Comparison of ENCODE assay signal across 8 cellular contexts in the genomic region with DNA sequence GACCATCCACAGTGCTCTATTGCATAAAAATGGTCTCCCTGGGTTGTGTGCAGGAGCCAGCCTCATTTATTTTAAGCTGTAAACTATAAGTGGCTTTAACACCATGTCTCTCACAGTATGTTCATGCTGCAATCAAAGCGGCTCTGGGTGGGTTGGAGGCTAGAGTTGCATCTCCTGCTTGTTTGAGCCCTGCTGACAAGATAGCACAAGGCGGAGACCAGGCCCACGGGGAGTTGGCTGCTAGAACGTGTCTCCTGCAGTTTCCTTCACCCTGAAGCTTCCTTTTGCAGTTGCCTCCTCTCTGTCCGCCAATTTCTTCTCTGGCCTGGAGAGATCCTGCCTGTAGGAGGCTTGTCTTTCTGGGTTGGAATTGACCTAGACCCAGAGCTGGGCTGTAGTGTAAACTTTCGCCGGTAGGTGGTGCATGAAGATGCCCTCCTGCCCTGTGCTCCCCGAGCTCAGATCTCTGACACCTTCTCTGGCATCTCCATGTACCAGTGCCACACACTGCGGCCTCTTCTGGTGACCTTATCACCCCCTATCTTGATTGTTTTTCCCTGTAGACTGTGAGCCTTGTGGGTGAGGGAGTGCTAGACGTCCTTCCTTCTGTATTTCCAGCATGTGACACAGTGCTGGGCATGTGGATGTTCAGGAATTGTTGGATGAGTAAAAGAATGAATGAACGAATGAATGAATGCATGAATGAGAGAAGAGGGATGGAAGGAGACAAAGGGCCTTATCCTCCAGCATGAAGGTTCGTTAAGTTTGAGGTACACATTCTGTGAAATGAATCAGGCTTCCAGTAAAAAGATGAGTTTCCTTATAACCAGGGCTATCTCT. TPM values are rescaled to one million over a fixed set of nuclear protein-coding genes. Genes with fewer than 3 reads are reported as not detected.
A peak's percentile ranks its signal among the peaks of the same experiment; 100 is the strongest.
DNase-seq lines count a peak whose midpoint lies in the region; ATAC-seq lines count a peak whose summit lies in the region.

No MANE protein-coding gene starts in this region.

- POLR2A ChIA-PET in activated CD8-positive, alpha-beta T cell treated with anti-CD3 and anti-CD28 coated beads, Interleukin-2, amount 10 ng/mL, durations not matched to agents 7 days and 5 days (lab: Charles Lee) = interaction anchor here (1.0 to 1.1 kb wide), 3 partner anchors 25 to 97 kb away, joined by 3 to 4 read pairs (median 4); no protein-coding TSS in a partner anchor

- peak; percentile 77 for ATAC-seq in GM18508 (IDR thresholded peaks at IDR 0.05; ENCODE audit: insufficient read depth, unreplicated experiment)
- ATAC-seq in HG03066 (IDR thresholded peaks at IDR 0.05; ENCODE audit: low read depth, unreplicated experiment) = peak; percentile 92
- peak; percentile 97 for ATAC-seq in activated CD8-positive, alpha-beta T cell treated with anti-CD3 and anti-CD28 coated beads, Interleukin-2, amount 10 ng/mL, durations not matched to agents 7 days and 5 days
- ATAC-seq in effector memory CD8-positive, alpha-beta T cell (replicated peaks) = peak; percentile 95

- H3K27ac Mint-ChIP-seq in activated CD8-positive, alpha-beta T cell treated with anti-CD3 and anti-CD28 coated beads, Interleukin-2, amount 10 ng/mL, durations not matched to agents 7 days and 5 days = no peak overlapping the region
- peak overlapping the region in 1 of 2 donors; percentile 32 for H3K27ac Mint-ChIP-seq in effector memory CD8-positive, alpha-beta T cell

- peak; percentile 85 for DNase-seq in AG08396 (ENCODE audit: low spot score)
- peak; percentile 47 for DNase-seq in NCI-H526 treated with DMSO at 0.1 percent for 48 hours (lab: John Stamatoyannopoulos, UW)
- DNase-seq in activated CD8-positive, alpha-beta T cell treated with anti-CD3 and anti-CD28 coated beads, Interleukin-2, amount 10 ng/mL, durations not matched to agents 7 days and 5 days = peak; percentile 86
- peak; percentile 73 to 80 (median 75) for DNase-seq in effector memory CD8-positive, alpha-beta T cell
- DNase-seq in midbrain (lab: John Stamatoyannopoulos, UW) = peak; percentile 62
- peak; percentile 38 to 60 for DNase-seq in stimulated activated CD8-positive, alpha-beta memory T cell treated with anti-CD3 and anti-CD28 coated beads, Interleukin-7, amount 100 ng/mL, for 1 hour (ENCODE audit: low read depth in 2 of 2)

- no peaks in the 10 kb centered on the region for H3K9me3 Mint-ChIP-seq in activated CD8-positive, alpha-beta T cell treated with anti-CD3 and anti-CD28 coated beads, Interleukin-2, amount 10 ng/mL, durations not matched to agents 7 days and 5 days (ENCODE audit: insufficient read depth)
- H3K9me3 Mint-ChIP-seq in effector memory CD8-positive, alpha-beta T cell = no peaks in the 10 kb centered on the region

- H3K4me3 Mint-ChIP-seq in activated CD8-positive, alpha-beta T cell treated with anti-CD3 and anti-CD28 coated beads, Interleukin-2, amount 10 ng/mL, durations not matched to agents 7 days and 5 days = no peak overlapping the region
- no peak overlapping the region for H3K4me3 Mint-ChIP-seq in effector memory CD8-positive, alpha-beta T cell

- no peaks in the 10 kb centered on the region for H3K36me3 Mint-ChIP-seq in activated CD8-positive, alpha-beta T cell treated with anti-CD3 and anti-CD28 coated beads, Interleukin-2, amount 10 ng/mL, durations not matched to agents 7 days and 5 days (ENCODE audit: low read depth)
- peaks cover 40% of the 10 kb centered on the region for H3K36me3 Mint-ChIP-seq in effector memory CD8-positive, alpha-beta T cell (ENCODE audit: insufficient read depth)

- CTCF ChIA-PET in activated CD8-positive, alpha-beta T cell treated with anti-CD3 and anti-CD28 coated beads, Interleukin-2, amount 10 ng/mL, durations not matched to agents 7 days and 5 days (lab: Charles Lee) = interaction anchor here (0.6 to 7.3 kb wide), 36 partner anchors 8 to 449 kb away, joined by 3 to 108 read pairs (median 5); a partner anchor contains a TSS

- H3K27me3 Mint-ChIP-seq in activated CD8-positive, alpha-beta T cell treated with anti-CD3 and anti-CD28 coated beads, Interleukin-2, amount 10 ng/mL, durations not matched to agents 7 days and 5 days (ENCODE audit: low read depth) = peaks cover 2% of the 10 kb centered on the region
- H3K27me3 Mint-ChIP-seq in effector memory CD8-positive, alpha-beta T cell = peaks cover 0 to 4% of the 10 kb centered on the region in 2 donors

- H3K4me1 Mint-ChIP-seq in activated CD8-positive, alpha-beta T cell treated with anti-CD3 and anti-CD28 coated beads, Interleukin-2, amount 10 ng/mL, durations not matched to agents 7 days and 5 days (ENCODE audit: low read depth) = peaks cover 7% of the 10 kb centered on the region
- peaks cover 4 to 5% of the 10 kb centered on the region in 2 donors for H3K4me1 Mint-ChIP-seq in effector memory CD8-positive, alpha-beta T cell (ENCODE audit: low read depth in 2 of 2)

RNA-seq across cellular contexts. Expression of a gene that starts 10.4 kb away (rescaled TPM):
- total RNA-seq in activated CD8-positive, alpha-beta T cell treated with anti-CD3 and anti-CD28 coated beads, Interleukin-2, amount 10 ng/mL, durations not matched to agents 7 days and 5 days = 1 to 10 TPM; 1.4 to 1.7 TPM

RNA-seq across cellular contexts. Expression of a gene that starts 39.4 kb away (rescaled TPM):
- total RNA-seq in activated CD8-positive, alpha-beta T cell treated with anti-CD3 and anti-CD28 coated beads, Interleukin-2, amount 10 ng/mL, durations not matched to agents 7 days and 5 days = not detected

RNA-seq across cellular contexts. Expression of a gene that starts 44.5 kb away (rescaled TPM):
- 100 to 1,000 TPM; 172 to 184 TPM for total RNA-seq in activated CD8-positive, alpha-beta T cell treated with anti-CD3 and anti-CD28 coated beads, Interleukin-2, amount 10 ng/mL, durations not matched to agents 7 days and 5 days

RNA-seq across cellular contexts. Expression of a gene that starts 44.6 kb away (rescaled TPM):
- total RNA-seq in activated CD8-positive, alpha-beta T cell treated with anti-CD3 and anti-CD28 coated beads, Interleukin-2, amount 10 ng/mL, durations not matched to agents 7 days and 5 days = 10 to 100 TPM; 34.7 to 41.3 TPM

Comparison
In these comparisons a context has a peak if more than half of its experiments do, and no peak if none do; other contexts are left out.
1. Peak in every context shown above with its lines: DNase-seq and ATAC-seq.